In genomic region chr13:89577301-89577700, GRCh38 we compare ENCODE assay signal across 20 cellular contexts.
"Had no signal": no experiment of that assay in that cellular context is flagged by ENCODE, and none has a peak within 500 bp of the region (broad histone marks: within the 10 kb centered on the region; RNA-seq: fewer than 3 reads in every experiment).

No MANE protein-coding gene starts in this region.

- H3K27me3 Mint-ChIP-seq: dendritic cell treated with granulocyte-macrophage colony-stimulating factor and Interleukin-4, amounts not matched to agents 40 ng/mL and 50 ng/mL, for 4 days; effector memory CD8-positive, alpha-beta T cell; memory B cell had no signal

- H3K27me3 ChIP-seq: ascending aorta, breast epithelium, hepatocyte, left lung had no signal

- H3K4me1 Mint-ChIP-seq: memory B cell, natural killer cell had no signal

- DNase-seq: activated naive CD4-positive, alpha-beta T cell; activated T-cell treated with anti-CD3 and anti-CD28 coated beads for 4 hours; cerebellar nuclear complex; effector memory CD8-positive, alpha-beta T cell; erythroblast; left lung; natural killer cell; nucleus accumbens; right cardiac atrium; small intestine; stimulated activated CD4-positive, alpha-beta T cell treated with anti-CD3 and anti-CD28 coated beads, Interleukin-4, amount 100 ng/mL, for 4 hours; stimulated activated CD8-positive, alpha-beta memory T cell treated with anti-CD3 and anti-CD28 coated beads, Interleukin-4, amount 100 ng/mL, for 48 hours; stimulated activated naive CD8-positive, alpha-beta T cell treated with anti-CD3 and anti-CD28 coated beads, Interleukin-15, Interleukin-2, amounts not matched to agents 100 U/mL and 50 U/mL, for 24 hours; trophoblast cell had no signal

- ATAC-seq: activated CD4-positive, CD25-positive, alpha-beta regulatory T cell treated with anti-CD3 and anti-CD28 coated beads, Interleukin-2, amount 50 U/mL, for 24 hours; effector memory CD8-positive, alpha-beta T cell; left lung; natural killer cell; right cardiac atrium; stimulated activated naive CD8-positive, alpha-beta T cell treated with anti-CD3 and anti-CD28 coated beads, Interleukin-15, Interleukin-2, amounts not matched to agents 100 U/mL and 50 U/mL, for 24 hours had no signal

- H3K36me3 ChIP-seq: ascending aorta, breast epithelium, left lung had no signal

- H3K27ac ChIP-seq: ascending aorta, breast epithelium, hepatocyte, left lung had no signal

- H3K4me3 Mint-ChIP-seq: dendritic cell treated with granulocyte-macrophage colony-stimulating factor and Interleukin-4, amounts not matched to agents 40 ng/mL and 50 ng/mL, for 4 days; effector memory CD8-positive, alpha-beta T cell; memory B cell; natural killer cell had no signal

- H3K4me2 ChIP-seq: hepatocyte had no signal

- H2AFZ ChIP-seq: hepatocyte had no signal

- H3K4me3 ChIP-seq: ascending aorta, breast epithelium, hepatocyte, left lung had no signal

- H3K79me2 ChIP-seq: hepatocyte had no signal

- H3K9me3 ChIP-seq: ascending aorta, breast epithelium, left lung had no signal

- H3K4me1 ChIP-seq: ascending aorta, breast epithelium, left lung had no signal

- H3K36me3 Mint-ChIP-seq: memory B cell, natural killer cell had no signal

- H3K27ac Mint-ChIP-seq: dendritic cell treated with granulocyte-macrophage colony-stimulating factor and Interleukin-4, amounts not matched to agents 40 ng/mL and 50 ng/mL, for 4 days; effector memory CD8-positive, alpha-beta T cell; memory B cell; natural killer cell had no signal
